In the genomic region with DNA sequence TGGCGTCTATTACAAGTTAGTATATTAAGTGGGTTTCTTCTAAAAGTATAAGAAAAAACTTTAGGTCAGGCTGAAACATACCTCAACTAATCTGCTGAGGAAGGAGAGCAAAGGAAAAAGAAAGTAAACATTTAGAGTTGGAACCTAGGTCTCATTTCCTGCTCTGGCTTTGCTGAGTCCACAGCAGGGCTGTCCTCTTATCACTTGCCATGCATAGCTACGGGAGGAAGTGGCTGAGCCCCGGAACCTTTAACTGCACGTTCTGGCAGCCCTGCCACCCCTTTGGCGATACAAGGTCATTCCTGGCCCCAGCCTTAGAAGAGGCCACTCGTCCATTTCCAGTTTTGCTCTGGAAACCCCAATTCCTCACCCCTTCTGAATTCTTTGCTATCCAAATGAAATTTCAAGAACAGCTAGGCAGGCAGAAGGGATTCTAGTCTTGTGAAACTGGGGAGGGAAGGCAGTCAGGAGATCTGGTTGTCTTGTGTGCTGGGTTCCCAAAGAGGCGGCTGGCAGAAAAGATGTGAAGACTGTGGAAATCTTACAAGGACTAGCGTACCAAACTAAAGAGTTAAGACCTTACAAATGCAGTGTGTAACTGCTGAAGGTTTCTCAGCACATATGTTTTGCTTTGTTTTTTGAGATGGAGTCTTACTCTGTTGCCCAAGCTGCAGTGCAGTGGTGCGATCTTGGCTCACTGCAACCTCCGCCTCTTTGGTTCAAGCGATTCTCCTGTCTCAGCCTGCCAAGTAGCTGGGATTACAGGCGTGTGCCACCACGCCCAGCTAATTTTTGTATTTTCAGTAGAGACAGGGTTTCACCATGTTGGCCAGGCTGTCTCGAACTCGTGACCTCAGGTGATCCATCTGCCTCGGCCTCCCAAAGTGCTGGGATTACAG, we compare ENCODE assay signal across 1 cellular context.
TF ChIP-seq lines count a peak whose summit lies in the region.

No MANE protein-coding gene starts in this region.

TF ChIP-seq in HepG2, 621 proteins besides CTCF, POLR2A, EP300 and RAD21 (continued from another document):
- TF ChIP-seq ZBTB33 (CRISPR knock-in tag; IDR thresholded peaks at IDR 0.05) (0 out of 2 replicates have a peak, but pooled peaks have one; percentile 9), U2AF1 (optimal IDR thresholded peaks at IDR 0.05; ENCODE audit: low read depth, low read length) (no peak), ZNF496 (CRISPR knock-in tag; IDR thresholded peaks at IDR 0.05; ENCODE audit: insufficient replicate concordance) (no peak), GATA4 (IDR thresholded peaks at IDR 0.05; ENCODE audit: borderline replicate concordance, low read depth) (no peak; the same call in 1 of the 2 replicates), ZNF563 (CRISPR knock-in tag; IDR thresholded peaks at IDR 0.05) (0 out of 2 replicates have a peak, but pooled peaks have one; percentile 44), ZFP36L1 (CRISPR knock-in tag; IDR thresholded peaks at IDR 0.05) (no peak), ZNF710 (CRISPR knock-in tag; IDR thresholded peaks at IDR 0.05; ENCODE audit: borderline replicate concordance) (peak; percentile 87), ELF4 (CRISPR knock-in tag; IDR thresholded peaks at IDR 0.05; ENCODE audit: borderline replicate concordance) (no peak), RARA (CRISPR knock-in tag; IDR thresholded peaks at IDR 0.05) (peak; percentile 60; the same call in 1 of the 2 replicates), ZNF672 (CRISPR knock-in tag; IDR thresholded peaks at IDR 0.05) (no peak), GATAD1 (CRISPR knock-in tag; IDR thresholded peaks at IDR 0.05) (peak; percentile 52; the same call in 1 of the 2 replicates), HNF4A (CRISPR knock-in tag; IDR thresholded peaks at IDR 0.05) (peak; percentile 33; the same call in 1 of the 2 replicates), KDM6A (CRISPR knock-in tag; IDR thresholded peaks at IDR 0.05; ENCODE audit: low read depth) (no peak), PAF1 (CRISPR knock-in tag; IDR thresholded peaks at IDR 0.05) (no peak), ZFP36L2 (CRISPR knock-in tag; IDR thresholded peaks at IDR 0.05) (no peak), ZNF788 (CRISPR knock-in tag; IDR thresholded peaks at IDR 0.05; ENCODE audit: borderline replicate concordance) (peak; percentile 31; the same call in 1 of the 2 replicates), HNRNPL (IDR thresholded peaks at IDR 0.05; ENCODE audit: low read depth, low read length) (no peak), BRCA1 (CRISPR knock-in tag; IDR thresholded peaks at IDR 0.05) (no peak), PLRG1 (conservative IDR thresholded peaks at IDR 0.05) (no peak), ZFX (CRISPR knock-in tag; IDR thresholded peaks at IDR 0.05; ENCODE audit: low read depth) (0 out of 2 replicates have a peak, but pooled peaks have one; percentile 28), GTF2F1 (IDR thresholded peaks at IDR 0.05; ENCODE audit: low read length) (no peak), ZNF883 (CRISPR knock-in tag; IDR thresholded peaks at IDR 0.05; ENCODE audit: not compliant biosample characterization) (no peak), PREB (CRISPR knock-in tag; IDR thresholded peaks at IDR 0.05) (no peak), ZNF275 (CRISPR knock-in tag; IDR thresholded peaks at IDR 0.05; ENCODE audit: borderline replicate concordance) (peak; percentile 22; the same call in 1 of the 2 replicates), HNRNPH1 (optimal IDR thresholded peaks at IDR 0.05; ENCODE audit: low read depth, low read length) (no peak), PITX1 (CRISPR knock-in tag; IDR thresholded peaks at IDR 0.05) (peak; percentile 39; the same call in 1 of the 2 replicates), ZSCAN21 (CRISPR knock-in tag; IDR thresholded peaks at IDR 0.05; ENCODE audit: borderline replicate concordance) (peak; percentile 57; the same call in 1 of the 2 replicates), KMT2A (CRISPR knock-in tag; IDR thresholded peaks at IDR 0.05) (peak; percentile 48; the same call in 1 of the 2 replicates), KLF13 (CRISPR knock-in tag; IDR thresholded peaks at IDR 0.05) (no peak), ZBTB26 (CRISPR knock-in tag; IDR thresholded peaks at IDR 0.05; ENCODE audit: borderline replicate concordance) (peak; percentile 28; the same call in 1 of the 2 replicates), REPIN1 (CRISPR knock-in tag; IDR thresholded peaks at IDR 0.05; ENCODE audit: borderline replicate concordance, low read depth) (no peak), ZNF772 (CRISPR knock-in tag; IDR thresholded peaks at IDR 0.05) (peak; percentile 78; the same call in 1 of the 2 replicates)
- TF ChIP-seq, protein P1, sequence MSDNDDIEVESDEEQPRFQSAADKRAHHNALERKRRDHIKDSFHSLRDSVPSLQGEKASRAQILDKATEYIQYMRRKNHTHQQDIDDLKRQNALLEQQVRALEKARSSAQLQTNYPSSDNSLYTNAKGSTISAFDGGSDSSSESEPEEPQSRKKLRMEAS (IDR thresholded peaks at IDR 0.05) = peak; percentile 78
